Comparison of ENCODE assay signal across 21 cellular contexts in genomic region chr1:192598589-192598988, GRCh38. TPM values are rescaled to one million over a fixed set of nuclear protein-coding genes. Genes with fewer than 3 reads are reported as not detected.
DNase-seq lines count a peak whose midpoint lies in the region; ATAC-seq, FAIRE-seq and TF ChIP-seq lines count a peak whose summit lies in the region.
"Had no signal": no experiment of that assay in that cellular context is flagged by ENCODE, and none has a peak within 500 bp of the region (broad histone marks: within the 10 kb centered on the region; RNA-seq: fewer than 3 reads in every experiment).

No MANE protein-coding gene starts in this region.

- H3K9me3 Mint-ChIP-seq in neural progenitor cell: no peaks in the 10 kb centered on the region
- H3K9me3 Mint-ChIP-seq: GM23338 had no signal

- no peaks in the 10 kb centered on the region for H3F3A ChIP-seq in neural progenitor cell (ENCODE audit: low read depth)

- H4K20me1 ChIP-seq in KMS-11 (ENCODE audit: insufficient read depth) (no peaks in the 10 kb centered on the region), neural progenitor cell (ENCODE audit: low read depth) (no peaks in the 10 kb centered on the region)

- H3K27me3 ChIP-seq in KMS-11 (ENCODE audit: insufficient read depth, low read depth): no peaks in the 10 kb centered on the region
- H3K27me3 ChIP-seq in neural progenitor cell: no peaks in the 10 kb centered on the region
- H3K27me3 ChIP-seq in aorta (ENCODE audit: control insufficient read depth in 1 of 2, insufficient read depth in 2 of 2, low read length in 1 of 2): peaks cover 0 to 1% of the 10 kb centered on the region in 2 donors

- no peaks in the 10 kb centered on the region for H3K4me1 Mint-ChIP-seq in neural progenitor cell

- no peak overlapping the region for H3K4me3 Mint-ChIP-seq in neural progenitor cell
- H3K4me3 Mint-ChIP-seq: GM23338 had no signal

- H3K9me3 ChIP-seq in neural progenitor cell (ENCODE audit: low read depth): no peaks in the 10 kb centered on the region
- H3K9me3 ChIP-seq in aorta (ENCODE audit: control insufficient read depth, low read length): no peaks in the 10 kb centered on the region
- H3K9me3 ChIP-seq: A549 had no signal

- peak overlapping the region; percentile 38 for H2AFZ ChIP-seq in KMS-11 (ENCODE audit: low read depth)
- H2AFZ ChIP-seq in neural progenitor cell (replicated peaks): peak overlapping the region; percentile 12
- H2AFZ ChIP-seq: GM23338 had no signal

- no peaks in the 10 kb centered on the region for H3K36me3 Mint-ChIP-seq in neural progenitor cell

- TF ChIP-seq CTCF in KMS-11 (conservative IDR thresholded peaks at IDR 0.05; ENCODE audit: low read depth, low read length) (no peak), neural progenitor cell (IDR thresholded peaks at IDR 0.05) (no peak)

- FAIRE-seq in GM18507 (lab: Jason Lieb, UNC): peak; percentile 9

- no peaks in the 10 kb centered on the region for H3K27me3 Mint-ChIP-seq in neural progenitor cell (ENCODE audit: insufficient read depth, low read depth)

- 89 to 93% methylated on average over 3 of the region's 3 CpGs for WGBS in aorta, 2 donors

- H3K4me3 ChIP-seq in KMS-11 (IDR thresholded peaks at IDR 0.05; ENCODE audit: insufficient read depth, low read depth, low read length) (peak overlapping the region; percentile 86), neural progenitor cell (no peak overlapping the region), aorta (ENCODE audit: low read length in 2 of 2) (no peak overlapping the region)
- H3K4me3 ChIP-seq: A549, GM23338, SK-N-MC had no signal

- H3K4me1 ChIP-seq in KMS-11 (ENCODE audit: low read depth, poor library complexity, severe bottlenecking) (peaks cover 99% of the 10 kb centered on the region), neural progenitor cell (no peaks in the 10 kb centered on the region), aorta (ENCODE audit: control insufficient read depth in 1 of 2, insufficient read depth in 2 of 2, low read length in 2 of 2) (no peaks in the 10 kb centered on the region)

- H3K36me3 ChIP-seq in KMS-11 (ENCODE audit: insufficient read depth) (no peaks in the 10 kb centered on the region), neural progenitor cell (no peaks in the 10 kb centered on the region), aorta (ENCODE audit: control insufficient read depth in 1 of 2, insufficient read depth in 2 of 2, low read length in 1 of 2) (no peaks in the 10 kb centered on the region)

- peak overlapping the region; percentile 89 for H3K4me2 ChIP-seq in KMS-11
- H3K4me2 ChIP-seq in neural progenitor cell: no peak overlapping the region
- H3K4me2 ChIP-seq: A549, GM23338 had no signal

- H3K9ac ChIP-seq in KMS-11 (peak overlapping the region; percentile 46), neural progenitor cell (no peak overlapping the region)

- peak; percentile 29 for ATAC-seq in HG02759 (IDR thresholded peaks at IDR 0.05; ENCODE audit: unreplicated experiment)
- ATAC-seq in aorta (ENCODE audit: low FRiP score): no peak
- ATAC-seq in HG02981 (IDR thresholded peaks at IDR 0.05; ENCODE audit: unreplicated experiment): no peak
- ATAC-seq: A549, GM23338, HCT116 had no signal

- no peak for DNase-seq in GM18507 (ENCODE audit: extremely low spot score, insufficient read length, low read depth)
- no peak for DNase-seq in neural progenitor cell (ENCODE audit: low spot score)
- no peak for DNase-seq in aorta
- no peak for DNase-seq in SIG-M5 treated with dmso at 0.1 percent for 504 hours (lab: John Stamatoyannopoulos, UW; ENCODE audit: unreplicated experiment)
- DNase-seq: DMS79, NCI-H1105 treated with DMSO at 0.1 percent for 48 hours, NCI-H187, NCI-H2227 treated with DMSO at 0.1 percent for 48 hours, NCI-H510A treated with DMSO at 0.1 percent for 48 hours, NCI-H774, OCI-M1, Right ventricle myocardium superior had no signal

- no peak overlapping the region for H3K27ac Mint-ChIP-seq in neural progenitor cell
- H3K27ac Mint-ChIP-seq: GM23338 had no signal

- intact Hi-C loops in aorta (cut with DNase I): no loop called here

- peak overlapping the region; percentile 82 for H3K27ac ChIP-seq in KMS-11
- no peak overlapping the region for H3K27ac ChIP-seq in neural progenitor cell
- H3K27ac ChIP-seq in aorta (ENCODE audit: low read depth in 1 of 2, low read length in 2 of 2): no peak overlapping the region
- H3K27ac ChIP-seq: A549, SK-N-MC had no signal

- no peaks in the 10 kb centered on the region for H3K79me2 ChIP-seq in KMS-11 (ENCODE audit: insufficient read depth, low read depth)
- no peaks in the 10 kb centered on the region for H3K79me2 ChIP-seq in neural progenitor cell (ENCODE audit: low read depth)

RNA-seq across cellular contexts. Expression of gene RGS1, which starts 23.0 kb away (rescaled TPM):
- total RNA-seq in neural progenitor cell (ENCODE audit: low replicate concordance) (not detected in 2 replicates), aorta (10 to 100 TPM; 26.8 to 43.4 TPM)
- polyA plus RNA-seq in aorta: 10 to 100 TPM in 1 of 2 donors, 1 to 10 TPM in 1; 4.1 to 23.3 TPM
- total RNA-seq: GM23338 had no signal
- polyA plus RNA-seq: A549, BJ, GM23338 had no signal

RNA-seq across cellular contexts. Expression of gene RGS13, which starts 37.4 kb away (rescaled TPM):
- total RNA-seq in neural progenitor cell (ENCODE audit: low replicate concordance): not detected in 2 replicates
- 1 to 10 TPM in 1 of 2 donors, under 1 TPM in 1; 0.71 to 1.5 TPM for total RNA-seq in aorta
- polyA plus RNA-seq in aorta: 1 to 10 TPM in 1 of 2 donors, under 1 TPM in 1; 0.64 to 2.9 TPM
- total RNA-seq: GM23338, LHCN-M2 had no signal
- polyA plus RNA-seq: A549, BJ, GM23338 had no signal

Comparison
In these comparisons a context has a peak if more than half of its experiments do, and no peak if none do; other contexts are left out.
1. RNA of gene RGS1, which starts 23.0 kb away (total RNA-seq): 26.8 to 43.4 TPM in aorta; not detected in neural progenitor cell; every median in the first group is over 10 times any median in the second.